In the genomic region with DNA sequence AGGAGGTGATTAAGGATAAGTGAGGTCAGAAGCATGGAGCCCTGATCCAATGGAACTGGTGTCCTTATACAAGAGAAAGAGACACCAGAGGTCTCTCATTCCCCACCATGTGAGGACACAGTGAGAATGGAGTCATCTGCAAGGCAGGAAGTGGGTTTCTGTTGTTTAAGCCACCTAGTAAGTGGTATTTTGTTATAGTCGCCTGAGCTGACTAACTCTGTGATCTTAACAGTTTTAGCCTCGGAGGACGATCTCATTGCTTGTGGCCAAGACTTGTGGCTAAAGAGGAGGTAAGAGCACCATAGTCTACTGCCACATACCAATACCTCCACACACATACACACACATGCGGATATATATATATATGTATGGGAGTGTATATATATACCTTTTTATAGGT, we compare ENCODE assay signal across 12 cellular contexts.
A peak's percentile ranks its signal among the peaks of the same experiment; 100 is the strongest.
DNase-seq lines count a peak whose midpoint lies in the region; ATAC-seq and TF ChIP-seq lines count a peak whose summit lies in the region.
"Had no signal": no experiment of that assay in that cellular context is flagged by ENCODE, and none has a peak within 500 bp of the region (broad histone marks: within the 10 kb centered on the region; RNA-seq: fewer than 3 reads in every experiment).

No MANE protein-coding gene starts in this region.

- H3K27ac Mint-ChIP-seq in naive B cell: peak overlapping the region; percentile 88 to 98 (median 98)

- peak overlapping the region in 4 of 8 donors; percentile 5 to 65 (median 27) for H3K4me3 Mint-ChIP-seq in naive B cell

- H3K9me3 Mint-ChIP-seq in naive B cell: peaks cover 0 to 5% (median 2%) of the 10 kb centered on the region in 7 donors

- no peak for DNase-seq in activated CD4-positive, CD25-positive, alpha-beta regulatory T cell treated with anti-CD3 and anti-CD28 coated beads, Interleukin-2, amount 50 U/mL, for 72 hours
- DNase-seq in KBM-7 (peak; percentile 39), naive B cell (no peak), coronary artery (ENCODE audit: low spot score) (no peak), NOMO-1 treated with DMSO at 0.1 percent for 48 hours (lab: John Stamatoyannopoulos, UW; ENCODE audit: unreplicated experiment) (no peak), NCI-H82 (lab: John Stamatoyannopoulos, UW) (no peak)
- DNase-seq: aorta, esophagus squamous epithelium, left ventricle myocardium inferior, NCI-H2081 had no signal

- H3K27me3 Mint-ChIP-seq in naive B cell: no peaks in the 10 kb centered on the region

- peaks cover 30 to 38% of the 10 kb centered on the region in 2 donors for H3K36me3 Mint-ChIP-seq in naive B cell

- H3K4me1 Mint-ChIP-seq in naive B cell: peaks cover 53 to 67% (median 62%) of the 10 kb centered on the region in 3 donors

- no peak for TF ChIP-seq CTCF in coronary artery (IDR thresholded peaks at IDR 0.05)

- in situ Hi-C loops in KBM-7 (cut with MboI; ENCODE audit: low pct_unique_long_range_greater_than_20kb, low sequenced_read_pairs): loop anchor here (10.0 kb wide), 1 partner anchor 140 kb away; no protein-coding TSS in a partner anchor

- peak; percentile 48 to 65 for ATAC-seq in activated CD4-positive, CD25-positive, alpha-beta regulatory T cell treated with anti-CD3 and anti-CD28 coated beads, Interleukin-2, amount 50 U/mL, for 24 hours
- ATAC-seq in HG02610 (IDR thresholded peaks at IDR 0.05; ENCODE audit: unreplicated experiment): peak; percentile 57
- no peak for ATAC-seq in naive B cell (ENCODE audit: low read depth in 2 of 2)

- no peak overlapping the region for H3K4me3 ChIP-seq in coronary artery
- H3K4me3 ChIP-seq: esophagus squamous epithelium, left ventricle myocardium inferior had no signal

- H3K27ac ChIP-seq in coronary artery: no peak overlapping the region
- H3K27ac ChIP-seq: esophagus squamous epithelium, left ventricle myocardium inferior had no signal

Comparison
In these comparisons a context has a peak if more than half of its experiments do, and no peak if none do; other contexts are left out.
1. ATAC-seq: peak in activated CD4-positive, CD25-positive, alpha-beta regulatory T cell treated with anti-CD3 and anti-CD28 coated beads, Interleukin-2, amount 50 U/mL, for 24 hours (2 of 2) and HG02610 (single experiment); none in naive B cell (0 of 2).